In genomic region chr5:151646334-151646733, GRCh38 we compare ENCODE assay signal across 15 cellular contexts. TPM values are rescaled to one million over a fixed set of nuclear protein-coding genes. Genes with fewer than 3 reads are reported as not detected.
DNase-seq lines count a peak whose midpoint lies in the region; ATAC-seq and TF ChIP-seq lines count a peak whose summit lies in the region.
"Had no signal": no experiment of that assay in that cellular context is flagged by ENCODE, and none has a peak within 500 bp of the region (broad histone marks: within the 10 kb centered on the region; RNA-seq: fewer than 3 reads in every experiment).

No MANE protein-coding gene starts in this region.

- ATAC-seq in esophagus mucosa (peak; percentile 81), right lobe of liver (no peak), HG03439 (IDR thresholded peaks at IDR 0.05; ENCODE audit: unreplicated experiment) (no peak)
- ATAC-seq: GM23338 had no signal

- POLR2A ChIA-PET in RWPE1 (lab: Yijun Ruan, JAX; ENCODE audit: low non-redundant PET) = interaction anchor here (1.3 kb wide), 1 partner anchor 55 kb away, joined by 4 read pairs; the partner anchor contains the start of gene FAT2

- intact Hi-C loops in mammary epithelial cell (cut with micrococcal nuclease) (loop anchor here (2.0 kb wide), 2 partner anchors 32 to 56 kb away; partner anchors contain the start of gene FAT2), right lobe of liver (cut with DNase I) (no loop called here)

- H3K4me1 ChIP-seq in mammary epithelial cell (ENCODE audit: insufficient read depth, low read length) = peaks cover 30% of the 10 kb centered on the region
- peaks cover 31% of the 10 kb centered on the region for H3K4me1 ChIP-seq in suprapubic skin
- no peaks in the 10 kb centered on the region for H3K4me1 ChIP-seq in right lobe of liver
- H3K4me1 ChIP-seq: A549, BE2C, Caco-2 had no signal

- DNase-seq in RWPE1 (ENCODE audit: low spot score) (no peak), mammary epithelial cell (peak; percentile 56), suprapubic skin (ENCODE audit: low spot score in 2 of 2) (no peak), right lobe of liver (no peak), SKM-1 treated with dmso at 0.1 percent for 144 hours (lab: John Stamatoyannopoulos, UW; ENCODE audit: unreplicated experiment) (no peak)
- DNase-seq: BE2C; Caco-2; CD8-positive, alpha-beta memory T cell; H7 had no signal

- H3K27ac ChIP-seq in RWPE1 (peak overlapping the region; percentile 77), mammary epithelial cell (ENCODE audit: insufficient read depth, low read depth, low read length) (peak overlapping the region; percentile 37), suprapubic skin (peak overlapping the region; percentile 40), right lobe of liver (no peak overlapping the region)
- H3K27ac ChIP-seq: A549, C4-2B had no signal

- in situ Hi-C loops in mammary epithelial cell (cut with MboI; ENCODE audit: low sequenced_read_pairs in 2 of 2) = no loop called here

- H3K9me3 ChIP-seq in mammary epithelial cell (replicated peaks; ENCODE audit: insufficient read depth, low read length) = no peaks in the 10 kb centered on the region
- H3K9me3 ChIP-seq in suprapubic skin = no peaks in the 10 kb centered on the region
- no peaks in the 10 kb centered on the region for H3K9me3 ChIP-seq in right lobe of liver
- H3K9me3 ChIP-seq: A549, BE2C, Caco-2 had no signal

- TF ChIP-seq CTCF in RWPE1 (conservative IDR thresholded peaks at IDR 0.05; ENCODE audit: low read depth) (no peak), mammary epithelial cell (conservative IDR thresholded peaks at IDR 0.05 in 1 of 2, IDR thresholded peaks at IDR 0.05 in 1 of 2; ENCODE audit: extremely low read depth in 1 of 2, insufficient read depth in 1 of 2, low read depth in 1 of 2, low read length in 2 of 2) (no peak), suprapubic skin (IDR thresholded peaks at IDR 0.05) (no peak), right lobe of liver (IDR thresholded peaks at IDR 0.05) (no peak)

- no peaks in the 10 kb centered on the region for H4K20me1 ChIP-seq in mammary epithelial cell (ENCODE audit: insufficient read depth, low read length)

- whole genome bisulfite sequencing in mammary epithelial cell (ENCODE audit: low coverage, missing lambda C conversion rate) = 50% methylated on average over 2 of the region's 5 CpGs
- WGBS in suprapubic skin = 52% methylated on average over 5 of the region's 5 CpGs
- 70% methylated on average over 5 of the region's 5 CpGs for WGBS in right lobe of liver (ENCODE audit: insufficient coverage, low coverage, low lambda C conversion rate, missing lambda C conversion rate)

- no peaks in the 10 kb centered on the region for H3K79me2 ChIP-seq in mammary epithelial cell (ENCODE audit: insufficient read depth, low read length)

- H3K27me3 ChIP-seq in mammary epithelial cell (ENCODE audit: insufficient read depth, low read length) = no peaks in the 10 kb centered on the region
- no peaks in the 10 kb centered on the region for H3K27me3 ChIP-seq in suprapubic skin
- H3K27me3 ChIP-seq in right lobe of liver = no peaks in the 10 kb centered on the region
- H3K27me3 ChIP-seq: BE2C had no signal

- dilution Hi-C loops in mammary epithelial cell (cut with HindIII; ENCODE audit: low sequenced_read_pairs) = no loop called here

- H3K4me3 ChIP-seq in mammary epithelial cell (replicated peaks in 1 of 3; ENCODE audit: insufficient read depth in 1 of 3, low read depth in 2 of 3, low read length in 3 of 3) (no peak overlapping the region), suprapubic skin (no peak overlapping the region), right lobe of liver (no peak overlapping the region)
- H3K4me3 ChIP-seq: A549, GM23338 had no signal

- H3K4me2 ChIP-seq in mammary epithelial cell (ENCODE audit: insufficient read depth, low read depth, low read length) = no peak overlapping the region
- H3K4me2 ChIP-seq: A549, GM23338 had no signal

- no peak for TF ChIP-seq EP300 in suprapubic skin (IDR thresholded peaks at IDR 0.05)

- no peak overlapping the region for H3K9ac ChIP-seq in mammary epithelial cell (ENCODE audit: insufficient read depth, low read length)

- no TSS peak for BruUV-seq in mammary epithelial cell (replicated peaks; lab: Mats Ljungman, UMichigan)

- CTCF ChIA-PET in RWPE1 (lab: Yijun Ruan, JAX) = interaction anchor here (0.6 to 1.3 kb wide), 5 partner anchors 12 to 298 kb away, joined by 3 to 4 read pairs (median 3); no protein-coding TSS in a partner anchor
- CTCF ChIA-PET in mammary epithelial cell (lab: Charles Lee; ENCODE audit: low non-redundant PET) = no interaction called here

- H3K36me3 ChIP-seq in mammary epithelial cell (ENCODE audit: insufficient read depth, low read length) (no peaks in the 10 kb centered on the region), suprapubic skin (no peaks in the 10 kb centered on the region), right lobe of liver (no peaks in the 10 kb centered on the region)
- H3K36me3 ChIP-seq: BE2C had no signal

- no peak for TF ChIP-seq POLR2A in suprapubic skin (IDR thresholded peaks at IDR 0.05)
- TF ChIP-seq POLR2A in right lobe of liver (IDR thresholded peaks at IDR 0.05) = no peak

- peak overlapping the region; percentile 8 for H2AFZ ChIP-seq in mammary epithelial cell (ENCODE audit: low read depth, low read length)
- H2AFZ ChIP-seq: GM23338 had no signal

RNA-seq across cellular contexts. Expression of gene SPARC, which starts 40.4 kb away (rescaled TPM):
- total RNA-seq in mammary epithelial cell (100 to 1,000 TPM; 222 to 382 TPM), esophagus mucosa (76.4 TPM), suprapubic skin (100 to 1,000 TPM; 265 to 337 (median 270) TPM), right lobe of liver (100 to 1,000 TPM in 4 of 6 experiments, 10 to 100 TPM in 2; 62.2 to 277 (median 109) TPM)
- 585 TPM for polyA plus RNA-seq in mammary epithelial cell
- polyA minus RNA-seq in mammary epithelial cell = 590 TPM
- polyA plus RNA-seq: CD8-positive, alpha-beta memory T cell had no signal

RNA-seq across cellular contexts. Expression of gene FAT2, which starts 55.2 kb away (rescaled TPM):
- 100 to 1,000 TPM; 122 to 137 TPM for total RNA-seq in mammary epithelial cell
- 44.8 TPM for polyA plus RNA-seq in mammary epithelial cell
- 239 TPM for polyA minus RNA-seq in mammary epithelial cell
- 82.5 TPM for total RNA-seq in esophagus mucosa
- 100 to 1,000 TPM; 107 to 205 (median 164) TPM for total RNA-seq in suprapubic skin
- total RNA-seq in right lobe of liver = not detected
- total RNA-seq: CD8-positive, alpha-beta memory T cell had no signal
- polyA plus RNA-seq: CD8-positive, alpha-beta memory T cell; IgD-negative memory B cell had no signal

Comparison
In these comparisons a context has a peak if more than half of its experiments do, and no peak if none do; other contexts are left out.
1. H3K27ac ChIP-seq: peak in RWPE1 (single experiment), mammary epithelial cell (single experiment) and suprapubic skin (single experiment); none in right lobe of liver (0 of 3).
2. RNA of gene FAT2, which starts 55.2 kb away (total RNA-seq): 107 to 205 TPM in suprapubic skin, 122 to 137 TPM in mammary epithelial cell and 82.5 TPM in esophagus mucosa (single experiment); not detected in right lobe of liver; every median in the first group is over 10 times any median in the second.